ENCODE assay signal across 8 cellular contexts in the genomic region with DNA sequence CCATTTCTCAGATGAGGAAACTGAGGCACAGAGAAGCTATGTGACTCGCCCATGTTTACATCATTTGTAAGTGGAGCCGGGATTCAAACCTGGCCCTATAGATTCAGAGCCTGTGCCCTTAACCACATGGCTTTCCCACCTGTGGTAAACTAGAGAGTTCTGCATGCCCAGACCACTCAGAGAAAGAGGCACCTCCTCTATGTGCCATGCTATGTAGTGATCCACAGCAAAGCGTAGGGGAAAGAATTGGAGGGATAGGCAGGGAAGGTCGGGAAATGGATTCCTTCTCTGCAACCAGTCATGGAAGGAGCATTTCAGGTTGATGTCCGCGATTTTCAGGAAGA. TPM values are rescaled to one million over a fixed set of nuclear protein-coding genes. Genes with fewer than 3 reads are reported as not detected.
DNase-seq lines count a peak whose midpoint lies in the region; ATAC-seq and TF ChIP-seq lines count a peak whose summit lies in the region.

No MANE protein-coding gene starts in this region.

- no peaks in the 10 kb centered on the region for H3K36me3 ChIP-seq in neural progenitor cell

- peak overlapping the region; percentile 55 to 97 (median 88) for H3K27ac Mint-ChIP-seq in IgD-negative memory B cell
- no peak overlapping the region for H3K27ac Mint-ChIP-seq in neural progenitor cell

- intact Hi-C loops in Right ventricle myocardium superior (cut with DNase I), result no loop called here
- intact Hi-C loops in cardiac septum (cut with DNase I), result loop anchor here (5.0 to 10.0 kb wide), 3 partner anchors 518 to 1025 kb away; a partner anchor contains a TSS
- intact Hi-C loops in left cardiac atrium (cut with DNase I), result loop anchor here in 1 of 2 donors (5.0 to 10.0 kb wide), 2 partner anchors 775 to 1028 kb away; no protein-coding TSS in a partner anchor

- no peak overlapping the region for H3K27ac ChIP-seq in neural progenitor cell

- H3K4me2 ChIP-seq in neural progenitor cell, result no peak overlapping the region

- H3K9me3 ChIP-seq in neural progenitor cell (ENCODE audit: low read depth), result no peaks in the 10 kb centered on the region

- H3K36me3 Mint-ChIP-seq in IgD-negative memory B cell (no peaks in the 10 kb centered on the region), neural progenitor cell (no peaks in the 10 kb centered on the region)

- no peak overlapping the region for H2AFZ ChIP-seq in neural progenitor cell (replicated peaks)

- no peaks in the 10 kb centered on the region for H3K79me2 ChIP-seq in neural progenitor cell (ENCODE audit: low read depth)

- H3K4me3 Mint-ChIP-seq in IgD-negative memory B cell (peak overlapping the region; percentile 81 to 95 (median 83)), neural progenitor cell (no peak overlapping the region)

- H3K9me3 Mint-ChIP-seq in IgD-negative memory B cell, result peaks cover 0 to under 1% (median 0%) of the 10 kb centered on the region in 3 donors
- peaks cover 7% of the 10 kb centered on the region for H3K9me3 Mint-ChIP-seq in neural progenitor cell

- H3K4me1 Mint-ChIP-seq in IgD-negative memory B cell (peaks cover 13 to 33% (median 24%) of the 10 kb centered on the region in 3 donors), neural progenitor cell (no peaks in the 10 kb centered on the region)

- H3K27me3 Mint-ChIP-seq in IgD-negative memory B cell (no peaks in the 10 kb centered on the region), neural progenitor cell (ENCODE audit: insufficient read depth, low read depth) (peaks cover 7% of the 10 kb centered on the region)

- no peak for TF ChIP-seq CTCF in neural progenitor cell (IDR thresholded peaks at IDR 0.05)

- no peak overlapping the region for H3K4me3 ChIP-seq in neural progenitor cell

- DNase-seq in Right ventricle myocardium superior, result no peak
- DNase-seq in cardiac septum (ENCODE audit: low spot score), result no peak
- DNase-seq in left cardiac atrium, result no peak
- no peak for DNase-seq in cerebellum (ENCODE audit: low spot score)
- no peak for DNase-seq in hepatic stellate cell (ENCODE audit: low spot score)
- DNase-seq in NCI-H69 (lab: John Stamatoyannopoulos, UW), result no peak
- DNase-seq in neural progenitor cell (ENCODE audit: low spot score), result no peak

- H3K9ac ChIP-seq in neural progenitor cell, result no peak overlapping the region

- no peaks in the 10 kb centered on the region for H4K20me1 ChIP-seq in neural progenitor cell (ENCODE audit: low read depth)

- ATAC-seq in Right ventricle myocardium superior (ENCODE audit: poor library complexity) (peak; percentile 47), left cardiac atrium (peak; percentile 49 to 53)

- no peaks in the 10 kb centered on the region for H3K27me3 ChIP-seq in neural progenitor cell

- H3F3A ChIP-seq in neural progenitor cell (ENCODE audit: low read depth), result no peaks in the 10 kb centered on the region

- no peaks in the 10 kb centered on the region for H3K4me1 ChIP-seq in neural progenitor cell

RNA-seq across cellular contexts. Expression of a gene that starts 15.4 kb away (rescaled TPM):
- total RNA-seq in Right ventricle myocardium superior, result not detected
- not detected for total RNA-seq in cardiac septum
- not detected for polyA plus RNA-seq in IgD-negative memory B cell
- total RNA-seq in left cardiac atrium, result not detected
- not detected for total RNA-seq in cerebellum
- not detected in 2 replicates for total RNA-seq in neural progenitor cell (ENCODE audit: low replicate concordance)
